8 cellular contexts compared by ENCODE assay signal in the genomic region with DNA sequence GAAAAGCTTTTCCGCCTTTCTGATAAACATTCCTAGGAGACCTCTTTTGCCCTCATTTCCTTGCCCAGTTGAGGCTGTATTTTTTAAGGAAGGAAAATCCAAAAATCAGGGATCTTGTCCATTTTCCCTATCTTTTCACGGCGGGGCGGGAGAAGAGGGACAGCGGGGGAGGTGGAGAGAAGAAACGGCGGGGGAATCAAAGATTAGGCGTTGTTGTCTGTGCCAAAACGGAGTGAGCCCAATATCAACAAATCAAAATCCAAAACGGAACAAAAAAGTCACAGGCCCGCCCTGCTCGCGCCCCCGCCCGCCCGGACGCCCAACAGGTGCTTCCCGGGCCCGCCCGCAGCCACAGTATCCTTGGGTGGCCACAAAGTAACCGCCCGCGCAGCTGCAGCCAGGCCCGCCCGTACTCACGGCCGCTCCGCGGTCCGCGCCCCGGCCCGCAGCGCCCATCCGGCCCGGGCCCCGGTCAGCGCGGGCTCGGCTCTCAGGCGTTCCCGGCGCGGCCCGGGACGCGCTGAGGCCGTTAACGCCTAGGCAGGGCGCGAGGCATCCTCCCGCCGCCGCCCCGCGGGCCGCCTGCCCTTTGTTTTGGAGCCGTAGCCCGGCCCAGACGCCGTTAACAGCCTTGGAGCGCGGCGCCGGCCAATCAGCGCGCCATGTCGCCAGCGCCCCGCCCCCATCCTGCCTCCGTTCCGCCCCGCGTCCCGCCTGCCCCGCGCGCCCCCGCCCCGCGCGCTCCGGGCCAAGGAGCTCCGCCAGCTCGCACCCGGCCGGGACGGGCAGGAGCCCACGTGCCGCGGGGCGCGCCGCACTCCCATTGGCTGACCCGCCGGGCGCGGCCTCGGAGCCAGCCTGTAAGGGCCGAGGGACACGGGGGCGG. TPM values are rescaled to one million over a fixed set of nuclear protein-coding genes. Genes with fewer than 3 reads are reported as not detected.
DNase-seq lines count a peak whose midpoint lies in the region; ATAC-seq and TF ChIP-seq lines count a peak whose summit lies in the region.

A gene with protein sequence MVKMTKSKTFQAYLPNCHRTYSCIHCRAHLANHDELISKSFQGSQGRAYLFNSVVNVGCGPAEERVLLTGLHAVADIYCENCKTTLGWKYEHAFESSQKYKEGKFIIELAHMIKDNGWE (minus strand): TSS at position 597 of the 886 bp plus-strand sequence. CDS start 25,050 bp downstream, outside the sequence.

- no peaks in the 10 kb centered on the region for H3K36me3 ChIP-seq in HUES64 (ENCODE audit: insufficient read depth, low read length)
- H3K36me3 ChIP-seq in OCI-LY7 (ENCODE audit: insufficient read depth, low read length) = no peaks in the 10 kb centered on the region

- no peaks in the 10 kb centered on the region for H4K20me1 ChIP-seq in OCI-LY7 (ENCODE audit: insufficient read depth, low read length)

- peak within 1 kb of the TSS; percentile 91 for H2AFZ ChIP-seq in OCI-LY7 (ENCODE audit: low read length)

- no peaks in the 10 kb centered on the region for H3K9me2 ChIP-seq in OCI-LY7 (ENCODE audit: insufficient read depth, low read length)

- no peak for TF ChIP-seq CTCF in OCI-LY7 (conservative IDR thresholded peaks at IDR 0.05; ENCODE audit: low read length)

- DNase-seq in D341Med (ENCODE audit: low spot score) = peak; percentile 100
- DNase-seq in OCI-LY7 (ENCODE audit: low spot score) = peak; percentile 96
- peak; percentile 91 for DNase-seq in activated T-cell treated with anti-CD3 and anti-CD28 coated beads for 4 hours
- DNase-seq in epithelial cell of prostate (ENCODE audit: low read depth, low spot score) = peak; percentile 80
- peak; percentile 91 to 93 for DNase-seq in stimulated activated CD8-positive, alpha-beta memory T cell treated with anti-CD3 and anti-CD28 coated beads, Interleukin-2, amount 100 ng/mL, for 1 hour (ENCODE audit: low read depth in 2 of 2)

- H3K4me1 ChIP-seq in HUES64 (ENCODE audit: insufficient read depth, low read length) (peaks cover 6% of the 10 kb centered on the region; the same call in 1 of the 2 replicates), OCI-LY7 (ENCODE audit: insufficient read depth, low read length, poor library complexity, severe bottlenecking) (peaks cover 27% of the 10 kb centered on the region), mononuclear cell (ENCODE audit: insufficient read depth, low read length) (peaks cover 22% of the 10 kb centered on the region)

- H3K9ac ChIP-seq in HUES64 (ENCODE audit: low read depth, low read length) = peak within 1 kb of the TSS; percentile 94

- ATAC-seq in GM21447 (IDR thresholded peaks at IDR 0.05; ENCODE audit: unreplicated experiment) = peak; percentile 72

- CTCF ChIA-PET in OCI-LY7 (lab: Charles Lee; ENCODE audit: unreplicated experiment) = interaction anchor here (0.6 kb wide), 1 partner anchor 728 kb away, joined by 3 read pairs; no protein-coding TSS in a partner anchor

- H3K9me3 ChIP-seq in HUES64 (ENCODE audit: insufficient read depth, low read depth, low read length) (no peaks in the 10 kb centered on the region), OCI-LY7 (ENCODE audit: low read length) (no peaks in the 10 kb centered on the region), mononuclear cell (ENCODE audit: low read depth, low read length) (no peaks in the 10 kb centered on the region)

- H3K27me3 ChIP-seq in HUES64 (ENCODE audit: insufficient read depth, low read length) = peaks cover 28% of the 10 kb centered on the region
- no peaks in the 10 kb centered on the region for H3K27me3 ChIP-seq in mononuclear cell (ENCODE audit: insufficient read depth, low read length)

- POLR2A ChIA-PET in OCI-LY7 (lab: Charles Lee) = interaction anchor here (0.5 to 0.7 kb wide), 9 partner anchors 13 to 378 kb away, joined by 3 to 7 read pairs (median 3); no protein-coding TSS in a partner anchor

- peak within 1 kb of the TSS; percentile 86 for H3K4me2 ChIP-seq in OCI-LY7 (ENCODE audit: low read length)

- H3K27ac ChIP-seq in HUES64 (ENCODE audit: low read depth, low read length) (peak within 1 kb of the TSS; percentile 63), OCI-LY7 (ENCODE audit: low read depth, low read length, poor library complexity, severe bottlenecking) (peak within 1 kb of the TSS; percentile 69), epithelial cell of prostate (no peak within 1 kb of the TSS)

- WGBS in HUES64 = under 1% methylated on average over 101 of the region's 102 CpGs

- H3K79me2 ChIP-seq in OCI-LY7 (ENCODE audit: insufficient read depth, low read depth, low read length) = no peaks in the 10 kb centered on the region

- H3K4me3 ChIP-seq in HUES64 (ENCODE audit: low read length) (peak within 1 kb of the TSS; percentile 84), OCI-LY7 (ENCODE audit: low read depth, low read length, poor library complexity, severe bottlenecking) (peak within 1 kb of the TSS; percentile 74), mononuclear cell (ENCODE audit: low read length) (peak within 1 kb of the TSS; percentile 44)

- intact Hi-C loops in OCI-LY7 (cut with micrococcal nuclease; ENCODE audit: unreplicated experiment) = loop anchor here (2.0 to 10.0 kb wide), 3 partner anchors 131 to 769 kb away; a partner anchor contains a TSS

- BruUV-seq in OCI-LY7 (replicated peaks; lab: Mats Ljungman, UMichigan) = no TSS peak

RNA-seq across cellular contexts. Expression of the gene that starts here (rescaled TPM):
- polyA plus RNA-seq in HUES64 (2013, experiment 1 of 2) = 5.2 TPM
- 8.9 TPM for polyA plus RNA-seq in HUES64 (2013, experiment 2 of 2)
- total RNA-seq in OCI-LY7 (2014; rRNA removed; shearing (Covaris generic)) = 15.1 and 18.8 TPM in 2 replicates
- 18.2 and 24.8 TPM in 2 replicates for total RNA-seq in OCI-LY7 (2022)
- total RNA-seq in mononuclear cell = 3.8 TPM
